Comparison of ENCODE assay signal across 35 cellular contexts in genomic region chr3:79103305-79103704, GRCh38.
"Had no signal": no experiment of that assay in that cellular context is flagged by ENCODE, and none has a peak within 500 bp of the region (broad histone marks: within the 10 kb centered on the region; RNA-seq: fewer than 3 reads in every experiment).

No MANE protein-coding gene starts in this region.

- ATAC-seq: activated CD8-positive, alpha-beta memory T cell treated with anti-CD3 and anti-CD28 coated beads, Interleukin-2, amount 10 ng/mL, durations not matched to agents 7 days and 5 days; activated naive CD8-positive, alpha-beta T cell treated with anti-CD3 and anti-CD28 coated beads, Interleukin-2, amount 50 U/mL, for 24 hours; Right ventricle myocardium inferior; SK-N-SH treated with all-trans-retinoic acid at 6 μM for 48 hours had no signal

- H2AFZ ChIP-seq: PC-9 had no signal

- H3K36me3 Mint-ChIP-seq: activated CD8-positive, alpha-beta memory T cell treated with anti-CD3 and anti-CD28 coated beads, Interleukin-2, amount 10 ng/mL, durations not matched to agents 7 days and 5 days; activated naive CD4-positive, alpha-beta T cell treated with anti-CD3 and anti-CD28 coated beads, Interleukin-2, amount 10 ng/mL, durations not matched to agents 7 days and 5 days; activated naive CD8-positive, alpha-beta T cell; brain had no signal

- H3K4me2 ChIP-seq: PC-9 had no signal

- H3K4me1 Mint-ChIP-seq: activated CD4-positive, alpha-beta memory T cell treated with anti-CD3 and anti-CD28 coated beads, Interleukin-2, amount 10 ng/mL, durations not matched to agents 7 days and 5 days; activated CD8-positive, alpha-beta memory T cell treated with anti-CD3 and anti-CD28 coated beads, Interleukin-2, amount 10 ng/mL, durations not matched to agents 7 days and 5 days; activated naive CD4-positive, alpha-beta T cell treated with anti-CD3 and anti-CD28 coated beads, Interleukin-2, amount 10 ng/mL, durations not matched to agents 7 days and 5 days; activated naive CD8-positive, alpha-beta T cell treated with anti-CD3 and anti-CD28 coated beads, Interleukin-2, amount 50 U/mL, for 24 hours had no signal

- H3K4me3 Mint-ChIP-seq: activated CD4-positive, alpha-beta memory T cell treated with anti-CD3 and anti-CD28 coated beads, Interleukin-2, amount 10 ng/mL, durations not matched to agents 7 days and 5 days; activated CD8-positive, alpha-beta memory T cell treated with anti-CD3 and anti-CD28 coated beads, Interleukin-2, amount 10 ng/mL, durations not matched to agents 7 days and 5 days; activated naive CD4-positive, alpha-beta T cell treated with anti-CD3 and anti-CD28 coated beads, Interleukin-2, amount 10 ng/mL, durations not matched to agents 7 days and 5 days; activated naive CD8-positive, alpha-beta T cell; activated naive CD8-positive, alpha-beta T cell treated with anti-CD3 and anti-CD28 coated beads, Interleukin-2, amount 50 U/mL, for 24 hours; brain had no signal

- H3K9me3 Mint-ChIP-seq: activated naive CD8-positive, alpha-beta T cell treated with anti-CD3 and anti-CD28 coated beads, Interleukin-2, amount 50 U/mL, for 24 hours; brain had no signal

- DNase-seq: activated CD4-positive, alpha-beta memory T cell treated with anti-CD3 and anti-CD28 coated beads, Interleukin-2, amount 10 ng/mL, durations not matched to agents 7 days and 5 days; activated CD4-positive, alpha-beta T cell treated with anti-CD3 and anti-CD28 coated beads for 1 hour; activated CD4-positive, alpha-beta T cell treated with anti-CD3 and anti-CD28 coated beads for 48 hours; activated CD4-positive, CD25-positive, alpha-beta regulatory T cell; activated CD8-positive, alpha-beta memory T cell treated with anti-CD3 and anti-CD28 coated beads for 24 hours; activated CD8-positive, alpha-beta memory T cell treated with anti-CD3 and anti-CD28 coated beads, Interleukin-2, amount 10 ng/mL, durations not matched to agents 7 days and 5 days; activated CD8-positive, alpha-beta memory T cell treated with anti-CD3 and anti-CD28 coated beads, Interleukin-2, amount 50 U/mL, for 48 hours; activated effector memory CD4-positive, alpha-beta T cell treated with Interleukin-2 at 50 U/mL for 16 hours; activated naive CD4-positive, alpha-beta T cell treated with anti-CD3 and anti-CD28 coated beads, Interleukin-2, amount 10 ng/mL, durations not matched to agents 7 days and 5 days; activated naive CD8-positive, alpha-beta T cell treated with anti-CD3 and anti-CD28 coated beads, Interleukin-2, amount 50 U/mL, for 24 hours; activated T-cell treated with anti-CD3 and anti-CD28 coated beads, Interleukin-2, amount 50 U/mL, for 48 hours; anterior cingulate cortex; caudate nucleus; cerebellar nuclear complex; NCI-H1105; NCI-H1417 treated with DMSO at 0.1 percent for 48 hours; NCI-H187 treated with DMSO at 0.1 percent for 48 hours; NCI-H2081; NCI-H226; NCI-H446 treated with DMSO at 0.1 percent for 48 hours; NCI-H524; NCI-H69; PC-9; SIG-M5; T-helper 1 cell; T-helper 2 cell; T-helper 9 cell had no signal

- FAIRE-seq: bronchial epithelial cell, RCC 7860 had no signal

- H3K27ac ChIP-seq: PC-9, RWPE1, VCaP had no signal

- H3K27me3 Mint-ChIP-seq: activated CD4-positive, alpha-beta memory T cell treated with anti-CD3 and anti-CD28 coated beads, Interleukin-2, amount 10 ng/mL, durations not matched to agents 7 days and 5 days; activated CD8-positive, alpha-beta memory T cell treated with anti-CD3 and anti-CD28 coated beads, Interleukin-2, amount 10 ng/mL, durations not matched to agents 7 days and 5 days; activated naive CD4-positive, alpha-beta T cell treated with anti-CD3 and anti-CD28 coated beads, Interleukin-2, amount 10 ng/mL, durations not matched to agents 7 days and 5 days; activated naive CD8-positive, alpha-beta T cell; activated naive CD8-positive, alpha-beta T cell treated with anti-CD3 and anti-CD28 coated beads, Interleukin-2, amount 50 U/mL, for 24 hours; brain had no signal

- H3K27ac Mint-ChIP-seq: activated CD4-positive, alpha-beta memory T cell treated with anti-CD3 and anti-CD28 coated beads, Interleukin-2, amount 10 ng/mL, durations not matched to agents 7 days and 5 days; activated CD8-positive, alpha-beta memory T cell treated with anti-CD3 and anti-CD28 coated beads, Interleukin-2, amount 10 ng/mL, durations not matched to agents 7 days and 5 days; activated naive CD4-positive, alpha-beta T cell treated with anti-CD3 and anti-CD28 coated beads, Interleukin-2, amount 10 ng/mL, durations not matched to agents 7 days and 5 days; activated naive CD8-positive, alpha-beta T cell; activated naive CD8-positive, alpha-beta T cell treated with anti-CD3 and anti-CD28 coated beads, Interleukin-2, amount 50 U/mL, for 24 hours; brain had no signal

- H3K4me3 ChIP-seq: PC-9 had no signal
